ENCODE assay signal across 10 cellular contexts in genomic region chr2:231667096-231667427, GRCh38. TPM values are rescaled to one million over a fixed set of nuclear protein-coding genes. Genes with fewer than 3 reads are reported as not detected.
DNase-seq lines count a peak whose midpoint lies in the region; ATAC-seq and TF ChIP-seq lines count a peak whose summit lies in the region.
"Had no signal": no experiment of that assay in that cellular context is flagged by ENCODE, and none has a peak within 500 bp of the region (broad histone marks: within the 10 kb centered on the region; RNA-seq: fewer than 3 reads in every experiment).

No MANE protein-coding gene starts in this region.

- H3K4me2 ChIP-seq in skeletal muscle satellite cell (ENCODE audit: low read length) = peak overlapping the region; percentile 98

- ATAC-seq in HG02798 (IDR thresholded peaks at IDR 0.05; ENCODE audit: poor library complexity, unreplicated experiment) (no peak), HG02678 (IDR thresholded peaks at IDR 0.05; ENCODE audit: unreplicated experiment) (no peak)
- ATAC-seq: activated CD8-positive, alpha-beta T cell treated with anti-CD3 and anti-CD28 coated beads, Interleukin-2, amount 10 ng/mL, durations not matched to agents 7 days and 5 days had no signal

- no peaks in the 10 kb centered on the region for H3K36me3 ChIP-seq in GM06990 (ENCODE audit: control insufficient read depth, insufficient read depth, low read length)
- no peaks in the 10 kb centered on the region for H3K36me3 ChIP-seq in SJCRH30
- no peaks in the 10 kb centered on the region for H3K36me3 ChIP-seq in iPS-15b (ENCODE audit: control insufficient read depth, insufficient read depth, low read length)
- H3K36me3 ChIP-seq in skeletal muscle satellite cell (ENCODE audit: insufficient read depth, low read length) = no peaks in the 10 kb centered on the region

- peak overlapping the region; percentile 80 for H3K9ac ChIP-seq in iPS-15b (ENCODE audit: low read depth, low read length)
- H3K9ac ChIP-seq in skeletal muscle satellite cell (ENCODE audit: low read depth, low read length) = peak overlapping the region; percentile 99

- H3K4me3 ChIP-seq in GM06990 (replicated peaks; ENCODE audit: low read depth, low read length) (peak overlapping the region; percentile 63), SJCRH30 (peak overlapping the region; percentile 59), iPS-15b (ENCODE audit: low read depth, low read length) (peak overlapping the region; percentile 31), skeletal muscle satellite cell (ENCODE audit: low read length) (peak overlapping the region; percentile 75)

- DNase-seq in GM06990 (ENCODE audit: extremely low read depth, insufficient read length) = no peak
- DNase-seq in SJCRH30 = no peak
- DNase-seq in cerebellar cortex (ENCODE audit: low spot score) = no peak
- DNase-seq in globus pallidus (ENCODE audit: low spot score) = no peak
- DNase-seq: activated CD8-positive, alpha-beta T cell treated with anti-CD3 and anti-CD28 coated beads, Interleukin-2, amount 10 ng/mL, durations not matched to agents 7 days and 5 days; stimulated activated CD4-positive, alpha-beta T cell treated with anti-CD3 and anti-CD28 coated beads, Interleukin-4, amount 100 ng/mL, for 4 hours had no signal

- H3K9me3 ChIP-seq in SJCRH30 (replicated peaks) (no peaks in the 10 kb centered on the region), iPS-15b (ENCODE audit: control insufficient read depth, insufficient read depth, low read length) (no peaks in the 10 kb centered on the region), skeletal muscle satellite cell (replicated peaks; ENCODE audit: low read length) (no peaks in the 10 kb centered on the region)

- peak overlapping the region; percentile 95 for H3K27ac ChIP-seq in SJCRH30

- H3K27me3 ChIP-seq in GM06990 (replicated peaks; ENCODE audit: control insufficient read depth, insufficient read depth, low read length) (no peaks in the 10 kb centered on the region), SJCRH30 (no peaks in the 10 kb centered on the region), iPS-15b (ENCODE audit: control insufficient read depth, insufficient read depth, low read length) (no peaks in the 10 kb centered on the region), skeletal muscle satellite cell (ENCODE audit: control insufficient read depth, insufficient read depth, low read length) (no peaks in the 10 kb centered on the region)

- H3K4me1 ChIP-seq in SJCRH30 (peaks cover 14% of the 10 kb centered on the region), iPS-15b (ENCODE audit: control insufficient read depth, insufficient read depth, low read length) (peaks cover 11% of the 10 kb centered on the region), skeletal muscle satellite cell (ENCODE audit: control insufficient read depth, insufficient read depth, low read length) (peaks cover 33% of the 10 kb centered on the region)

- no peak for TF ChIP-seq CTCF in GM06990 (IDR thresholded peaks at IDR 0.05; ENCODE audit: insufficient read depth, low read length, poor library complexity, severe bottlenecking)

RNA-seq across cellular contexts. Expression of gene PTMA, which starts 41.3 kb away (rescaled TPM):
- total RNA-seq in SJCRH30 (2014; rRNA removed; shearing (Covaris generic)) = 1,694 and 1,855 TPM in 2 replicates
- 761 and 825 TPM in 2 replicates for total RNA-seq in skeletal muscle satellite cell (2012; rRNA removed)
